Comparison of ENCODE assay signal across 13 cellular contexts in the genomic region with DNA sequence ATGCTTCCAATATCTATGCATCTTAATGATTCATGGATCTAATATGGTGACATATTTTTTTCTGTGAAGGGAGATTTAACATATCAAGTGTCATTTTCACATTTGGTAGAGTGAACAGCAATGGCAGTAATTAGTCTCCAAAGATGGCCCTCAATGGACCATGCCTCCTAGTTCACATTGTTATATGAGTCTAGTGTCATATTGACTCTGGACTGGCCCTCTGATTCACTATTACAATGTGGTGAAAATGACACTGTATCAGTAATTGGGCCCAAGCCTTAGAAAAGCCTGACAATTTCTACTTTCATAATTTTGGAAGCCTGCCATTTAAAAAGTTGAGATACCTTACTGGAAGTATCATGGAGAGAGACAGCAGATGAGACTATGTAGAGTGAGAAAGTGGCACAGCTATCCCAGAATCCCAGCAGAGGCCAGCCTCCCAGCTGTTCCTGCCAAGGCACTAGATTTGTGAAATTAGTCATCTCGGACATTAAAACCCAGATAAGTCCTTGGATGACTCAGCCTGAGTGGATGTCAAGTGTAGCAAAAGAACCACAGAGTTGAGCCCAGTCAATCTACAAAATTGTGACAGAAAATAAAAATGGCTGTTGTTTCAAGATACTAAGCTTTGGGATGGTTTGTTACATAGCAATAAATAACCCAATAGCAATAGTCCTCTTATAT.
A peak's percentile ranks its signal among the peaks of the same experiment; 100 is the strongest.
DNase-seq lines count a peak whose midpoint lies in the region; ATAC-seq, FAIRE-seq and TF ChIP-seq lines count a peak whose summit lies in the region.
"Had no signal": no experiment of that assay in that cellular context is flagged by ENCODE, and none has a peak within 500 bp of the region (broad histone marks: within the 10 kb centered on the region; RNA-seq: fewer than 3 reads in every experiment).

No MANE protein-coding gene starts in this region.

- H3K4me1 ChIP-seq in K562 (replicated peaks in 1 of 2; ENCODE audit: control insufficient read depth in 2 of 2, insufficient read depth in 2 of 2, low read length in 2 of 2) (no peaks in the 10 kb centered on the region), osteoblast (ENCODE audit: insufficient read depth, low read length) (peaks cover 34% of the 10 kb centered on the region)

- TF ChIP-seq CTCF in K562 (IDR thresholded peaks at IDR 0.05 in 2 of 3, conservative IDR thresholded peaks at IDR 0.05 in 1 of 3; ENCODE audit: insufficient read depth in 2 of 3, low read depth in 1 of 3, low read length in 3 of 3) = no peak
- no peak for TF ChIP-seq CTCF in osteoblast (IDR thresholded peaks at IDR 0.05; ENCODE audit: extremely low read depth, low read depth, low read length)

- H3K9me1 ChIP-seq in K562 (ENCODE audit: control insufficient read depth, insufficient read depth, low read length) = no peaks in the 10 kb centered on the region

- BruUV-seq in K562 (replicated peaks; lab: Mats Ljungman, UMichigan) = no TSS peak

- H3K4me2 ChIP-seq in K562 (ENCODE audit: insufficient read depth, low read length) (no peak overlapping the region), osteoblast (ENCODE audit: insufficient read depth, low read length) (no peak overlapping the region)
- H3K4me2 ChIP-seq: PC-9 had no signal

- H3K27me3 ChIP-seq in K562 (ENCODE audit: control insufficient read depth in 2 of 2, insufficient read depth in 2 of 2, low read length in 2 of 2) = no peaks in the 10 kb centered on the region
- no peaks in the 10 kb centered on the region for H3K27me3 ChIP-seq in osteoblast (ENCODE audit: insufficient read depth, low read length)

- no peak overlapping the region for H3K4me3 ChIP-seq in K562
- no peak overlapping the region for H3K4me3 ChIP-seq in osteoblast (ENCODE audit: insufficient read depth, low read length)
- H3K4me3 ChIP-seq: PC-9 had no signal

- no peaks in the 10 kb centered on the region for H4K20me1 ChIP-seq in K562 (replicated peaks; ENCODE audit: control insufficient read depth, insufficient read depth, low read length)
- H4K20me1 ChIP-seq in osteoblast (ENCODE audit: insufficient read depth, low read length) = no peaks in the 10 kb centered on the region

- CTCF ChIA-PET in K562 (lab: Yijun Ruan, JAX; ENCODE audit: low intra/inter-chr PET ratio) = no interaction called here

- POLR2A ChIA-PET in K562 (lab: Yijun Ruan, JAX) = interaction anchor here (0.6 to 0.8 kb wide), 2 partner anchors 35 to 94 kb away, joined by 3 to 4 read pairs; no protein-coding TSS in a partner anchor

- H3K36me3 ChIP-seq in K562 (ENCODE audit: control insufficient read depth, insufficient read depth, low read length) (no peaks in the 10 kb centered on the region), osteoblast (ENCODE audit: insufficient read depth, low read length) (no peaks in the 10 kb centered on the region)

- intact Hi-C loops in K562 (cut with micrococcal nuclease) = no loop called here

- TF ChIP-seq EP300 in K562 (IDR thresholded peaks at IDR 0.05; ENCODE audit: low read length) = no peak

- FAIRE-seq in GM18507 (lab: Jason Lieb, UNC) (peak; percentile 21), K562 (lab: Jason Lieb, UNC) (no peak)

- no peak for TF ChIP-seq RAD21 in K562 (CRISPR knock-in tag; conservative IDR thresholded peaks at IDR 0.05 in 1 of 2, IDR thresholded peaks at IDR 0.05 in 1 of 2)

- WGBS in K562 (ENCODE audit: insufficient coverage, low coverage, missing lambda C conversion rate) = 0% methylated on average over 1 of the region's 1 CpG

- no peak for TF ChIP-seq POLR2A in K562 (conservative IDR thresholded peaks at IDR 0.05)

- DNase-seq in GM18507 (ENCODE audit: extremely low spot score, insufficient read length, low read depth) (no peak), LHCN-M2 (ENCODE audit: low read depth) (peak; percentile 98), K562 (ENCODE audit: extremely low read depth in 1 of 4, low spot score in 3 of 4) (peak in 1 of 4 experiments; percentile 12), osteoblast (ENCODE audit: insufficient read length, low spot score, missing footprints) (peak; percentile 79), DMS79 (lab: John Stamatoyannopoulos, UW) (no peak), NCI-H1694 treated with DMSO at 0.1 percent for 48 hours (lab: John Stamatoyannopoulos, UW) (no peak)
- DNase-seq in stimulated activated CD4-positive, alpha-beta T cell treated with anti-CD3 and anti-CD28 coated beads, Interleukin-1b, Interleukin-23, amount 100 ng/mL, for 48 hours = no peak
- no peak for DNase-seq in NK-92 treated with Interleukin-12 subunit alpha and Interleukin-12 subunit beta, amount 100 ng/mL, for 24 hours (lab: John Stamatoyannopoulos, UW)
- DNase-seq: activated CD4-positive, alpha-beta T cell treated with anti-CD3 and anti-CD28 coated beads for 48 hours; activated naive CD4-positive, alpha-beta T cell treated with anti-CD3 and anti-CD28 coated beads, Interleukin-2, amount 10 ng/mL, durations not matched to agents 7 days and 5 days; DND-41 had no signal

- H3K27ac ChIP-seq in K562 (ENCODE audit: extremely low read depth, low read depth, low read length) = no peak overlapping the region
- H3K27ac ChIP-seq in osteoblast (ENCODE audit: low read depth, low read length) = no peak overlapping the region
- H3K27ac ChIP-seq: PC-9 had no signal

- H3K9me3 ChIP-seq in K562 (replicated peaks; ENCODE audit: control insufficient read depth, insufficient read depth, low read depth, low read length) = no peaks in the 10 kb centered on the region
- no peaks in the 10 kb centered on the region for H3K9me3 ChIP-seq in osteoblast (ENCODE audit: low read depth, low read length)

- no peak overlapping the region for H2AFZ ChIP-seq in K562 (ENCODE audit: low read depth, low read length)
- no peak overlapping the region for H2AFZ ChIP-seq in osteoblast (ENCODE audit: low read length)
- H2AFZ ChIP-seq: PC-9 had no signal

- in situ Hi-C loops in K562 (cut with MboI) = no loop called here

- no peak overlapping the region for H3K9ac ChIP-seq in K562 (ENCODE audit: insufficient read depth in 1 of 2, low read depth in 2 of 2, low read length in 2 of 2)

- H3K79me2 ChIP-seq in K562 (ENCODE audit: control insufficient read depth, insufficient read depth, low read length) = no peaks in the 10 kb centered on the region
- H3K79me2 ChIP-seq in osteoblast (ENCODE audit: insufficient read depth, low read length) = no peaks in the 10 kb centered on the region

- ATAC-seq in K562 = no peak
- ATAC-seq: stimulated activated effector memory CD8-positive, alpha-beta T cell treated with anti-CD3 and anti-CD28 coated beads, Interleukin-12 subunit alpha, Interleukin-12 subunit beta, amount 100 ng/mL, for 72 hours had no signal

TF ChIP-seq in K562, 482 proteins besides CTCF, POLR2A, EP300 and RAD21 (continues in another document):
- TF ChIP-seq ETS2 (tag; IDR thresholded peaks at IDR 0.05; ENCODE audit: borderline replicate concordance, poor library complexity, severe bottlenecking) (no peak), LARP7 (IDR thresholded peaks at IDR 0.05) (no peak), ZZZ3 (IDR thresholded peaks at IDR 0.05) (no peak), MED1 (CRISPR knock-in tag; IDR thresholded peaks at IDR 0.05; ENCODE audit: borderline replicate concordance) (no peak), RFX5 (IDR thresholded peaks at IDR 0.05; ENCODE audit: low read depth, low read length) (no peak), MXI1 (IDR thresholded peaks at IDR 0.05; ENCODE audit: low read depth, low read length) (no peak), SIRT6 (IDR thresholded peaks at IDR 0.05; ENCODE audit: low read depth, low read length) (no peak), ZNF445 (CRISPR knock-in tag; IDR thresholded peaks at IDR 0.05; ENCODE audit: low read depth) (no peak), MAFG (tag; conservative IDR thresholded peaks at IDR 0.05) (0 out of 2 replicates have a peak, but pooled peaks have one; percentile 7), MTA2 (IDR thresholded peaks at IDR 0.05; ENCODE audit: low read depth) (no peak), JUND (IDR thresholded peaks at IDR 0.05; ENCODE audit: borderline replicate concordance, low read depth, low read length) (peak; percentile 55; the same call in 1 of the 2 replicates), JUND (tag; IDR thresholded peaks at IDR 0.05; ENCODE audit: borderline replicate concordance, low read depth, low read length) (peak; percentile 60; the same call in 1 of the 3 replicates), FOSL1 (tag; conservative IDR thresholded peaks at IDR 0.05) (peak; percentile 72)
- TF ChIP-seq, protein P1, sequence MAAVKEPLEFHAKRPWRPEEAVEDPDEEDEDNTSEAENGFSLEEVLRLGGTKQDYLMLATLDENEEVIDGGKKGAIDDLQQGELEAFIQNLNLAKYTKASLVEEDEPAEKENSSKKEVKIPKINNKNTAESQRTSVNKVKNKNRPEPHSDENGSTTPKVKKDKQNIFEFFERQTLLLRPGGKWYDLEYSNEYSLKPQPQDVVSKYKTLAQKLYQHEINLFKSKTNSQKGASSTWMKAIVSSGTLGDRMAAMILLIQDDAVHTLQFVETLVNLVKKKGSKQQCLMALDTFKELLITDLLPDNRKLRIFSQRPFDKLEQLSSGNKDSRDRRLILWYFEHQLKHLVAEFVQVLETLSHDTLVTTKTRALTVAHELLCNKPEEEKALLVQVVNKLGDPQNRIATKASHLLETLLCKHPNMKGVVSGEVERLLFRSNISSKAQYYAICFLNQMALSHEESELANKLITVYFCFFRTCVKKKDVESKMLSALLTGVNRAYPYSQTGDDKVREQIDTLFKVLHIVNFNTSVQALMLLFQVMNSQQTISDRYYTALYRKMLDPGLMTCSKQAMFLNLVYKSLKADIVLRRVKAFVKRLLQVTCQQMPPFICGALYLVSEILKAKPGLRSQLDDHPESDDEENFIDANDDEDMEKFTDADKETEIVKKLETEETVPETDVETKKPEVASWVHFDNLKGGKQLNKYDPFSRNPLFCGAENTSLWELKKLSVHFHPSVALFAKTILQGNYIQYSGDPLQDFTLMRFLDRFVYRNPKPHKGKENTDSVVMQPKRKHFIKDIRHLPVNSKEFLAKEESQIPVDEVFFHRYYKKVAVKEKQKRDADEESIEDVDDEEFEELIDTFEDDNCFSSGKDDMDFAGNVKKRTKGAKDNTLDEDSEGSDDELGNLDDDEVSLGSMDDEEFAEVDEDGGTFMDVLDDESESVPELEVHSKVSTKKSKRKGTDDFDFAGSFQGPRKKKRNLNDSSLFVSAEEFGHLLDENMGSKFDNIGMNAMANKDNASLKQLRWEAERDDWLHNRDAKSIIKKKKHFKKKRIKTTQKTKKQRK (IDR thresholded peaks at IDR 0.05; ENCODE audit: borderline replicate concordance, low read depth, low read length) = no peak

Comparison
In these comparisons a context has a peak if more than half of its experiments do, and no peak if none do; other contexts are left out.
1. DNase-seq: peak in LHCN-M2 (single experiment) and osteoblast (single experiment); none in GM18507 (single experiment), DMS79 (single experiment), stimulated activated CD4-positive, alpha-beta T cell treated with anti-CD3 and anti-CD28 coated beads, Interleukin-1b, Interleukin-23, amount 100 ng/mL, for 48 hours (single experiment), NCI-H1694 treated with DMSO at 0.1 percent for 48 hours (single experiment) and NK-92 treated with Interleukin-12 subunit alpha and Interleukin-12 subunit beta, amount 100 ng/mL, for 24 hours (single experiment).